ENCODE assay signal across 1 cellular context in the genomic region with DNA sequence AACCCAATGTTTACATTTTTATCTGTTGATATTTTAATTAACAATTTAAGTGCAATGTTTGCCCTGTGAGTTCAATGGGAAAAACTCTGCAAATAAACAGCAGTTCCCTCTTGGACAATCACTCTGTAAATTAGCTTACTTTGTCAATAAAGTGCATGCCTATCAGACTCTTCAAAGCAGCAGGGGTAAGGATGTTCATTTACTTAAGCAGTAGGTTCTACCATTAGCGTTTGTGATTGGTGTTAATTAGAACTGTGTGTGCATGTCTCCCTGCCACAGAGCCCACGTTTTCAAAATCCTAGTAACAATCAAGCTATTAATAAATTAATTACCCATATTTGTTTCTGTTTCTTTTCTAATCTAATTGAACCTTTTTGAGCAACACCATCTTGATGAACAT.
TF ChIP-seq lines count a peak whose summit lies in the region.

No MANE protein-coding gene starts in this region.

TF ChIP-seq in GM23338, 12 proteins besides CTCF, POLR2A, EP300 and RAD21 (continued from another document):
- TF ChIP-seq, protein P1, sequence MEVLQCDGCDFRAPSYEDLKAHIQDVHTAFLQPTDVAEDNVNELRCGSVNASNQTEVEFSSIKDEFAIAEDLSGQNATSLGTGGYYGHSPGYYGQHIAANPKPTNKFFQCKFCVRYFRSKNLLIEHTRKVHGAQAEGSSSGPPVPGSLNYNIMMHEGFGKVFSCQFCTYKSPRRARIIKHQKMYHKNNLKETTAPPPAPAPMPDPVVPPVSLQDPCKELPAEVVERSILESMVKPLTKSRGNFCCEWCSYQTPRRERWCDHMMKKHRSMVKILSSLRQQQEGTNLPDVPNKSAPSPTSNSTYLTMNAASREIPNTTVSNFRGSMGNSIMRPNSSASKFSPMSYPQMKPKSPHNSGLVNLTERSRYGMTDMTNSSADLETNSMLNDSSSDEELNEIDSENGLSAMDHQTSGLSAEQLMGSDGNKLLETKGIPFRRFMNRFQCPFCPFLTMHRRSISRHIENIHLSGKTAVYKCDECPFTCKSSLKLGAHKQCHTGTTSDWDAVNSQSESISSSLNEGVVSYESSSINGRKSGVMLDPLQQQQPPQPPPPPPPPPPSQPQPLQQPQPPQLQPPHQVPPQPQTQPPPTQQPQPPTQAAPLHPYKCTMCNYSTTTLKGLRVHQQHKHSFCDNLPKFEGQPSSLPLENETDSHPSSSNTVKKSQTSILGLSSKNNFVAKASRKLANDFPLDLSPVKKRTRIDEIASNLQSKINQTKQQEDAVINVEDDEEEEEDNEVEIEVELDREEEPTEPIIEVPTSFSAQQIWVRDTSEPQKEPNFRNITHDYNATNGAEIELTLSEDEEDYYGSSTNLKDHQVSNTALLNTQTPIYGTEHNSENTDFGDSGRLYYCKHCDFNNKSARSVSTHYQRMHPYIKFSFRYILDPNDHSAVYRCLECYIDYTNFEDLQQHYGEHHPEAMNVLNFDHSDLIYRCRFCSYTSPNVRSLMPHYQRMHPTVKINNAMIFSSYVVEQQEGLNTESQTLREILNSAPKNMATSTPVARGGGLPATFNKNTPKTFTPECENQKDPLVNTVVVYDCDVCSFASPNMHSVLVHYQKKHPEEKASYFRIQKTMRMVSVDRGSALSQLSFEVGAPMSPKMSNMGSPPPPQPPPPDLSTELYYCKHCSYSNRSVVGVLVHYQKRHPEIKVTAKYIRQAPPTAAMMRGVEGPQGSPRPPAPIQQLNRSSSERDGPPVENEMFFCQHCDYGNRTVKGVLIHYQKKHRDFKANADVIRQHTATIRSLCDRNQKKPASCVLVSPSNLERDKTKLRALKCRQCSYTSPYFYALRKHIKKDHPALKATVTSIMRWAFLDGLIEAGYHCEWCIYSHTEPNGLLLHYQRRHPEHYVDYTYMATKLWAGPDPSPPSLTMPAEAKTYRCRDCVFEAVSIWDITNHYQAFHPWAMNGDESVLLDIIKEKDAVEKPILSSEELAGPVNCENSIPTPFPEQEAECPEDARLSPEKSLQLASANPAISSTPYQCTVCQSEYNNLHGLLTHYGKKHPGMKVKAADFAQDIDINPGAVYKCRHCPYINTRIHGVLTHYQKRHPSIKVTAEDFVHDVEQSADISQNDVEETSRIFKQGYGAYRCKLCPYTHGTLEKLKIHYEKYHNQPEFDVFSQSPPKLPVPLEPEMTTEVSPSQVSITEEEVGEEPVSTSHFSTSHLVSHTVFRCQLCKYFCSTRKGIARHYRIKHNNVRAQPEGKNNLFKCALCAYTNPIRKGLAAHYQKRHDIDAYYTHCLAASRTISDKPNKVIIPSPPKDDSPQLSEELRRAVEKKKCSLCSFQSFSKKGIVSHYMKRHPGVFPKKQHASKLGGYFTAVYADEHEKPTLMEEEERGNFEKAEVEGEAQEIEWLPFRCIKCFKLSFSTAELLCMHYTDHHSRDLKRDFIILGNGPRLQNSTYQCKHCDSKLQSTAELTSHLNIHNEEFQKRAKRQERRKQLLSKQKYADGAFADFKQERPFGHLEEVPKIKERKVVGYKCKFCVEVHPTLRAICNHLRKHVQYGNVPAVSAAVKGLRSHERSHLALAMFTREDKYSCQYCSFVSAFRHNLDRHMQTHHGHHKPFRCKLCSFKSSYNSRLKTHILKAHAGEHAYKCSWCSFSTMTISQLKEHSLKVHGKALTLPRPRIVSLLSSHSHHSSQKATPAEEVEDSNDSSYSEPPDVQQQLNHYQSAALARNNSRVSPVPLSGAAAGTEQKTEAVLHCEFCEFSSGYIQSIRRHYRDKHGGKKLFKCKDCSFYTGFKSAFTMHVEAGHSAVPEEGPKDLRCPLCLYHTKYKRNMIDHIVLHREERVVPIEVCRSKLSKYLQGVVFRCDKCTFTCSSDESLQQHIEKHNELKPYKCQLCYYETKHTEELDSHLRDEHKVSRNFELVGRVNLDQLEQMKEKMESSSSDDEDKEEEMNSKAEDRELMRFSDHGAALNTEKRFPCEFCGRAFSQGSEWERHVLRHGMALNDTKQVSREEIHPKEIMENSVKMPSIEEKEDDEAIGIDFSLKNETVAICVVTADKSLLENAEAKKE (CRISPR knock-in tag; IDR thresholded peaks at IDR 0.05), result no peak
- TF ChIP-seq CREB1 (CRISPR knock-in tag; IDR thresholded peaks at IDR 0.05; ENCODE audit: low read depth) (no peak), STAT1 (IDR thresholded peaks at IDR 0.05; ENCODE audit: unreplicated experiment) (no peak), NANOG (IDR thresholded peaks at IDR 0.05; ENCODE audit: borderline replicate concordance) (no peak), POLR2AphosphoS5 (IDR thresholded peaks at IDR 0.05; ENCODE audit: low read depth) (no peak)
- TF ChIP-seq, protein P2, sequence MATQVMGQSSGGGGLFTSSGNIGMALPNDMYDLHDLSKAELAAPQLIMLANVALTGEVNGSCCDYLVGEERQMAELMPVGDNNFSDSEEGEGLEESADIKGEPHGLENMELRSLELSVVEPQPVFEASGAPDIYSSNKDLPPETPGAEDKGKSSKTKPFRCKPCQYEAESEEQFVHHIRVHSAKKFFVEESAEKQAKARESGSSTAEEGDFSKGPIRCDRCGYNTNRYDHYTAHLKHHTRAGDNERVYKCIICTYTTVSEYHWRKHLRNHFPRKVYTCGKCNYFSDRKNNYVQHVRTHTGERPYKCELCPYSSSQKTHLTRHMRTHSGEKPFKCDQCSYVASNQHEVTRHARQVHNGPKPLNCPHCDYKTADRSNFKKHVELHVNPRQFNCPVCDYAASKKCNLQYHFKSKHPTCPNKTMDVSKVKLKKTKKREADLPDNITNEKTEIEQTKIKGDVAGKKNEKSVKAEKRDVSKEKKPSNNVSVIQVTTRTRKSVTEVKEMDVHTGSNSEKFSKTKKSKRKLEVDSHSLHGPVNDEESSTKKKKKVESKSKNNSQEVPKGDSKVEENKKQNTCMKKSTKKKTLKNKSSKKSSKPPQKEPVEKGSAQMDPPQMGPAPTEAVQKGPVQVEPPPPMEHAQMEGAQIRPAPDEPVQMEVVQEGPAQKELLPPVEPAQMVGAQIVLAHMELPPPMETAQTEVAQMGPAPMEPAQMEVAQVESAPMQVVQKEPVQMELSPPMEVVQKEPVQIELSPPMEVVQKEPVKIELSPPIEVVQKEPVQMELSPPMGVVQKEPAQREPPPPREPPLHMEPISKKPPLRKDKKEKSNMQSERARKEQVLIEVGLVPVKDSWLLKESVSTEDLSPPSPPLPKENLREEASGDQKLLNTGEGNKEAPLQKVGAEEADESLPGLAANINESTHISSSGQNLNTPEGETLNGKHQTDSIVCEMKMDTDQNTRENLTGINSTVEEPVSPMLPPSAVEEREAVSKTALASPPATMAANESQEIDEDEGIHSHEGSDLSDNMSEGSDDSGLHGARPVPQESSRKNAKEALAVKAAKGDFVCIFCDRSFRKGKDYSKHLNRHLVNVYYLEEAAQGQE (IDR thresholded peaks at IDR 0.05; ENCODE audit: unreplicated experiment), result no peak
TF ChIP-seq in GM23338: peak in this region for 0.
